In the genomic region with DNA sequence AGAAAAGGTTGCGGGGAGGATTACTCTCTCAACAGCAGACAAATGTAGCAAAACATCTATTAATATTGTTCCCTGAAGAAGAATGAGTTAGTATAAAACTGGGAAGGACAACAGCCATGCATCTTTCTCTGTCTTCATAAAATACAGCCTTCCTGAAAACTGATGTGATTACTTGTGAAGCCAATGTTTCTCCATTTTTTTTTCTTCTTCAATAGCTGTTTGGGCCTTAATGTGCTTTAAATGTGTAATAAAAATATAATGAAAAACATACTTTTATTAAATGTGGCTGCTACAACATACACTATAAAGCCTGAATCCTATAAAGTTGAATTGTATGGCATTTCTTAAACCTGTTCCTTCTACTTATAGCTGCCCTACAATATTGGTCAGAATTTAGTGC, we compare ENCODE assay signal across 16 cellular contexts.
DNase-seq lines count a peak whose midpoint lies in the region; ATAC-seq lines count a peak whose summit lies in the region.
"Had no signal": no experiment of that assay in that cellular context is flagged by ENCODE, and none has a peak within 500 bp of the region (broad histone marks: within the 10 kb centered on the region; RNA-seq: fewer than 3 reads in every experiment).

No MANE protein-coding gene starts in this region.

- POLR2A ChIA-PET in activated CD4-positive, alpha-beta memory T cell treated with anti-CD3 and anti-CD28 coated beads, Interleukin-2, amount 10 ng/mL, durations not matched to agents 7 days and 5 days (lab: Charles Lee): no interaction called here
- POLR2A ChIA-PET in activated CD4-positive, alpha-beta memory T cell treated with anti-CD3 and anti-CD28 coated beads for 36 hours (lab: Charles Lee): no interaction called here
- POLR2A ChIA-PET in T-cell (lab: Charles Lee): no interaction called here

- peaks cover 38% of the 10 kb centered on the region for H3K9me3 Mint-ChIP-seq in activated CD4-positive, alpha-beta memory T cell treated with anti-CD3 and anti-CD28 coated beads, Interleukin-2, amount 10 ng/mL, durations not matched to agents 7 days and 5 days
- H3K9me3 Mint-ChIP-seq in activated CD4-positive, alpha-beta memory T cell treated with anti-CD3 and anti-CD28 coated beads for 36 hours: peaks cover 11% of the 10 kb centered on the region
- H3K9me3 Mint-ChIP-seq in T-cell: peaks cover 11 to 22% (median 15%) of the 10 kb centered on the region in 3 donors
- H3K9me3 Mint-ChIP-seq in immature natural killer cell: peaks cover 2 to 22% (median 7%) of the 10 kb centered on the region in 6 donors
- H3K9me3 Mint-ChIP-seq in activated T-cell treated with anti-CD3 and anti-CD28 coated beads, Interleukin-2, amount 50 U/mL, for 24 hours: peaks cover 22% of the 10 kb centered on the region

- H3K27me3 Mint-ChIP-seq in activated CD4-positive, alpha-beta memory T cell treated with anti-CD3 and anti-CD28 coated beads, Interleukin-2, amount 10 ng/mL, durations not matched to agents 7 days and 5 days: no peaks in the 10 kb centered on the region
- H3K27me3 Mint-ChIP-seq in activated CD4-positive, alpha-beta memory T cell treated with anti-CD3 and anti-CD28 coated beads for 36 hours: no peaks in the 10 kb centered on the region
- H3K27me3 Mint-ChIP-seq in T-cell (no peaks in the 10 kb centered on the region), immature natural killer cell (ENCODE audit: low read depth in 3 of 3) (peaks cover 5 to 14% (median 14%) of the 10 kb centered on the region in 3 donors)
- H3K27me3 Mint-ChIP-seq in activated T-cell treated with anti-CD3 and anti-CD28 coated beads, Interleukin-2, amount 50 U/mL, for 24 hours: no peaks in the 10 kb centered on the region

- peaks cover 33% of the 10 kb centered on the region for H3K4me1 Mint-ChIP-seq in activated CD4-positive, alpha-beta memory T cell treated with anti-CD3 and anti-CD28 coated beads, Interleukin-2, amount 10 ng/mL, durations not matched to agents 7 days and 5 days
- H3K4me1 Mint-ChIP-seq in activated CD4-positive, alpha-beta memory T cell treated with anti-CD3 and anti-CD28 coated beads for 36 hours (ENCODE audit: low read depth): peaks cover 39% of the 10 kb centered on the region
- H3K4me1 Mint-ChIP-seq in T-cell (peaks cover 44 to 69% (median 69%) of the 10 kb centered on the region in 3 donors), immature natural killer cell (peaks cover 79 to 91% of the 10 kb centered on the region in 2 donors)
- H3K4me1 Mint-ChIP-seq in activated T-cell treated with anti-CD3 and anti-CD28 coated beads, Interleukin-2, amount 50 U/mL, for 24 hours (ENCODE audit: low read depth): peaks cover 50% of the 10 kb centered on the region

- H3K4me3 Mint-ChIP-seq in activated CD4-positive, alpha-beta memory T cell treated with anti-CD3 and anti-CD28 coated beads, Interleukin-2, amount 10 ng/mL, durations not matched to agents 7 days and 5 days: no peak overlapping the region
- H3K4me3 Mint-ChIP-seq in activated CD4-positive, alpha-beta memory T cell treated with anti-CD3 and anti-CD28 coated beads for 36 hours: no peak overlapping the region
- H3K4me3 Mint-ChIP-seq in T-cell (peak overlapping the region in 1 of 3 donors; percentile 68), immature natural killer cell (peak overlapping the region; percentile 3 to 69 (median 39))
- no peak overlapping the region for H3K4me3 Mint-ChIP-seq in activated T-cell treated with anti-CD3 and anti-CD28 coated beads, Interleukin-2, amount 50 U/mL, for 24 hours

- no peak for DNase-seq in activated CD4-positive, alpha-beta memory T cell treated with anti-CD3 and anti-CD28 coated beads, Interleukin-2, amount 10 ng/mL, durations not matched to agents 7 days and 5 days
- no peak for DNase-seq in activated CD4-positive, alpha-beta memory T cell treated with anti-CD3 and anti-CD28 coated beads for 36 hours
- DNase-seq in T-cell: no peak
- no peak for DNase-seq in immature natural killer cell
- no peak for DNase-seq in stimulated activated CD4-positive, alpha-beta T cell treated with anti-CD3 and anti-CD28 coated beads, Interleukin-2, amount 100 ng/mL, for 24 hours
- DNase-seq in nucleus accumbens (lab: John Stamatoyannopoulos, UW): no peak
- no peak for DNase-seq in activated T-cell treated with anti-CD3 and anti-CD28 coated beads, Interleukin-2, amount 50 U/mL, for 24 hours
- DNase-seq: 8988T, DMS79, NCI-H1105 treated with DMSO at 0.1 percent for 48 hours, NCI-H1694, NCI-H2107, NCI-H510A, NCI-H774, SIG-M5 had no signal

- intact Hi-C loops in activated CD4-positive, alpha-beta memory T cell treated with anti-CD3 and anti-CD28 coated beads for 36 hours (cut with micrococcal nuclease): no loop called here

- H3K27ac Mint-ChIP-seq in activated CD4-positive, alpha-beta memory T cell treated with anti-CD3 and anti-CD28 coated beads, Interleukin-2, amount 10 ng/mL, durations not matched to agents 7 days and 5 days: peak overlapping the region; percentile 89
- no peak overlapping the region for H3K27ac Mint-ChIP-seq in activated CD4-positive, alpha-beta memory T cell treated with anti-CD3 and anti-CD28 coated beads for 36 hours
- H3K27ac Mint-ChIP-seq in T-cell: peak overlapping the region; percentile 96 to 97
- H3K27ac Mint-ChIP-seq in immature natural killer cell: peak overlapping the region; percentile 81 to 99 (median 98)
- no peak overlapping the region for H3K27ac Mint-ChIP-seq in activated T-cell treated with anti-CD3 and anti-CD28 coated beads, Interleukin-2, amount 50 U/mL, for 24 hours

- peaks cover 40% of the 10 kb centered on the region for H3K36me3 Mint-ChIP-seq in activated CD4-positive, alpha-beta memory T cell treated with anti-CD3 and anti-CD28 coated beads, Interleukin-2, amount 10 ng/mL, durations not matched to agents 7 days and 5 days (ENCODE audit: low read depth)
- peaks cover 15% of the 10 kb centered on the region for H3K36me3 Mint-ChIP-seq in activated CD4-positive, alpha-beta memory T cell treated with anti-CD3 and anti-CD28 coated beads for 36 hours
- H3K36me3 Mint-ChIP-seq in T-cell: peaks cover 23% of the 10 kb centered on the region
- H3K36me3 Mint-ChIP-seq in immature natural killer cell: peaks cover 3 to 23% (median 22%) of the 10 kb centered on the region in 3 donors
- peaks cover 12% of the 10 kb centered on the region for H3K36me3 Mint-ChIP-seq in activated T-cell treated with anti-CD3 and anti-CD28 coated beads, Interleukin-2, amount 50 U/mL, for 24 hours (ENCODE audit: low read depth)

- CTCF ChIA-PET in activated CD4-positive, alpha-beta memory T cell treated with anti-CD3 and anti-CD28 coated beads, Interleukin-2, amount 10 ng/mL, durations not matched to agents 7 days and 5 days (lab: Charles Lee): interaction anchor here (1.3 kb wide), 1 partner anchor 31 kb away, joined by 3 read pairs; no protein-coding TSS in a partner anchor
- CTCF ChIA-PET in activated CD4-positive, alpha-beta memory T cell treated with anti-CD3 and anti-CD28 coated beads for 36 hours (lab: Charles Lee): interaction anchor here (1.2 kb wide), 1 partner anchor 31 kb away, joined by 3 read pairs; no protein-coding TSS in a partner anchor
- CTCF ChIA-PET in T-cell (lab: Charles Lee): interaction anchor here (0.6 to 2.8 kb wide), 2 partner anchors 30 to 62 kb away, joined by 3 to 13 read pairs; no protein-coding TSS in a partner anchor

- ATAC-seq in T-cell (replicated peaks in 1 of 4): no peak
- ATAC-seq in HG02763 (IDR thresholded peaks at IDR 0.05; ENCODE audit: unreplicated experiment): no peak

Comparison
In these comparisons a context has a peak if more than half of its experiments do, and no peak if none do; other contexts are left out.
1. H3K27ac Mint-ChIP-seq: peak in activated CD4-positive, alpha-beta memory T cell treated with anti-CD3 and anti-CD28 coated beads, Interleukin-2, amount 10 ng/mL, durations not matched to agents 7 days and 5 days (single experiment), T-cell (2 of 2) and immature natural killer cell (6 of 6); none in activated CD4-positive, alpha-beta memory T cell treated with anti-CD3 and anti-CD28 coated beads for 36 hours (single experiment) and activated T-cell treated with anti-CD3 and anti-CD28 coated beads, Interleukin-2, amount 50 U/mL, for 24 hours (single experiment).
2. H3K4me3 Mint-ChIP-seq: peak in immature natural killer cell (5 of 5); none in activated CD4-positive, alpha-beta memory T cell treated with anti-CD3 and anti-CD28 coated beads, Interleukin-2, amount 10 ng/mL, durations not matched to agents 7 days and 5 days (single experiment), activated CD4-positive, alpha-beta memory T cell treated with anti-CD3 and anti-CD28 coated beads for 36 hours (single experiment) and activated T-cell treated with anti-CD3 and anti-CD28 coated beads, Interleukin-2, amount 50 U/mL, for 24 hours (single experiment).